In genomic region chr6:87922947-87923330, GRCh38 we compare ENCODE assay signal across 9 cellular contexts.
DNase-seq lines count a peak whose midpoint lies in the region; ATAC-seq and TF ChIP-seq lines count a peak whose summit lies in the region.
"Had no signal": no experiment of that assay in that cellular context is flagged by ENCODE, and none has a peak within 500 bp of the region (broad histone marks: within the 10 kb centered on the region; RNA-seq: fewer than 3 reads in every experiment).

No MANE protein-coding gene starts in this region.

- H3K4me1 ChIP-seq in spleen = peaks cover 0 to 75% (median 42%) of the 10 kb centered on the region in 6 donors

- no peak for TF ChIP-seq POLR2A in spleen (IDR thresholded peaks at IDR 0.05)

- no peak overlapping the region for H3K4me3 ChIP-seq in spleen
- H3K4me3 ChIP-seq in coronary artery = no peak overlapping the region

- CTCF ChIA-PET in activated CD4-positive, alpha-beta T cell treated with anti-CD3 and anti-CD28 coated beads for 36 hours (lab: Charles Lee) = no interaction called here

- H3K9me3 ChIP-seq in spleen = no peaks in the 10 kb centered on the region

- peak overlapping the region in 5 of 8 donors; percentile 49 to 82 (median 71) for H3K27ac ChIP-seq in spleen
- no peak overlapping the region for H3K27ac ChIP-seq in coronary artery

- H3K9me3 Mint-ChIP-seq in activated CD4-positive, alpha-beta T cell treated with anti-CD3 and anti-CD28 coated beads for 36 hours (ENCODE audit: low read depth) = no peaks in the 10 kb centered on the region

- no peak overlapping the region for H3K27ac Mint-ChIP-seq in activated CD4-positive, alpha-beta T cell treated with anti-CD3 and anti-CD28 coated beads for 36 hours

- peak; percentile 24 for DNase-seq in activated CD4-positive, alpha-beta T cell treated with anti-CD3 and anti-CD28 coated beads for 36 hours
- DNase-seq in activated CD4-positive, alpha-beta T cell treated with anti-CD3 and anti-CD28 coated beads, Interleukin-2, amount 50 U/mL, for 1 hour = no peak
- DNase-seq in NCI-H345 (lab: John Stamatoyannopoulos, UW) = peak; percentile 53
- peak; percentile 85 for DNase-seq in spleen
- no peak for DNase-seq in AG08396 (ENCODE audit: low spot score)
- DNase-seq in DMS79 (lab: John Stamatoyannopoulos, UW) = no peak
- DNase-seq in coronary artery (ENCODE audit: low spot score) = no peak
- DNase-seq: retina had no signal

- H3K4me3 Mint-ChIP-seq in activated CD4-positive, alpha-beta T cell treated with anti-CD3 and anti-CD28 coated beads for 36 hours = no peak overlapping the region

- no peaks in the 10 kb centered on the region for H3K36me3 Mint-ChIP-seq in activated CD4-positive, alpha-beta T cell treated with anti-CD3 and anti-CD28 coated beads for 36 hours (ENCODE audit: low read depth)

- intact Hi-C loops in activated CD4-positive, alpha-beta T cell treated with anti-CD3 and anti-CD28 coated beads for 36 hours (cut with DNase I, micrococcal nuclease) = no loop called here
- intact Hi-C loops in spleen (cut with DNase I; ENCODE audit: low total_unique reads) = loop anchor here (10.0 kb wide), 1 partner anchor 862 kb away; no protein-coding TSS in a partner anchor

- ATAC-seq in activated CD4-positive, alpha-beta T cell treated with anti-CD3 and anti-CD28 coated beads for 36 hours = peak; percentile 81
- ATAC-seq in HG02884 (IDR thresholded peaks at IDR 0.05; ENCODE audit: unreplicated experiment) = peak; percentile 75

- H3K27me3 ChIP-seq in spleen (replicated peaks in 1 of 7) = no peaks in the 10 kb centered on the region

- TF ChIP-seq CTCF in spleen (IDR thresholded peaks at IDR 0.05 in 8 of 11, conservative IDR thresholded peaks at IDR 0.05 in 3 of 11) (no peak), coronary artery (IDR thresholded peaks at IDR 0.05) (no peak)

- peaks cover 6% of the 10 kb centered on the region for H3K4me1 Mint-ChIP-seq in activated CD4-positive, alpha-beta T cell treated with anti-CD3 and anti-CD28 coated beads for 36 hours

- 11 to 27% (median 17%) methylated on average over 2 of the region's 2 CpGs for WGBS in spleen, 5 donors

- POLR2A ChIA-PET in activated CD4-positive, alpha-beta T cell treated with anti-CD3 and anti-CD28 coated beads for 36 hours (lab: Charles Lee) = no interaction called here

- H3K36me3 ChIP-seq in spleen = no peaks in the 10 kb centered on the region

- H3K27me3 Mint-ChIP-seq in activated CD4-positive, alpha-beta T cell treated with anti-CD3 and anti-CD28 coated beads for 36 hours = peaks cover 4% of the 10 kb centered on the region

Comparison
In these comparisons a context has a peak if more than half of its experiments do, and no peak if none do; other contexts are left out.
1. DNase-seq: peak in activated CD4-positive, alpha-beta T cell treated with anti-CD3 and anti-CD28 coated beads for 36 hours (single experiment), NCI-H345 (single experiment) and spleen (single experiment); none in activated CD4-positive, alpha-beta T cell treated with anti-CD3 and anti-CD28 coated beads, Interleukin-2, amount 50 U/mL, for 1 hour (single experiment), AG08396 (single experiment), DMS79 (single experiment) and coronary artery (single experiment).
2. H3K27ac ChIP-seq: peak in spleen (5 of 8); none in coronary artery (0 of 2).